ENCODE assay signal across 8 cellular contexts in genomic region chr3:154904328-154904727, GRCh38.
DNase-seq lines count a peak whose midpoint lies in the region; ATAC-seq and TF ChIP-seq lines count a peak whose summit lies in the region.

No MANE protein-coding gene starts in this region.

- H3K9ac ChIP-seq in SK-N-SH: no peak overlapping the region

- H3K27me3 ChIP-seq in GM23338 (ENCODE audit: insufficient read depth) (no peaks in the 10 kb centered on the region), SK-N-SH (ENCODE audit: insufficient read depth) (no peaks in the 10 kb centered on the region)

- peak; percentile 63 to 68 for TF ChIP-seq CTCF in GM23338 (conservative IDR thresholded peaks at IDR 0.05; ENCODE audit: low read depth in 2 of 2)
- TF ChIP-seq CTCF in SK-N-SH (IDR thresholded peaks at IDR 0.05): peak; percentile 58
- TF ChIP-seq CTCF in natural killer cell (IDR thresholded peaks at IDR 0.05): no peak

- H3K27ac ChIP-seq in GM23338 (ENCODE audit: low read depth) (no peak overlapping the region), SK-N-SH (ENCODE audit: low read depth in 2 of 2, low read length in 1 of 2) (peak overlapping the region in 1 of 2 experiments; percentile 22; a peak in 1 of 4 replicates), substantia nigra (ENCODE audit: low read depth, low read length, poor library complexity, severe bottlenecking) (no peak overlapping the region)

- CTCF ChIA-PET in SK-N-SH (lab: Yijun Ruan, JAX): interaction anchor here (1.1 to 3.0 kb wide), 3 partner anchors 27 to 798 kb away, joined by 3 to 24 read pairs (median 4); no protein-coding TSS in a partner anchor

- no peak overlapping the region for H3K4me3 ChIP-seq in GM23338
- H3K4me3 ChIP-seq in SK-N-SH (ENCODE audit: low read depth in 2 of 2, low read length in 1 of 2): no peak overlapping the region

- H3K9me2 ChIP-seq in GM23338 (ENCODE audit: insufficient read depth) (no peaks in the 10 kb centered on the region), SK-N-SH (no peaks in the 10 kb centered on the region)

- H2AFZ ChIP-seq in GM23338: no peak overlapping the region; the same call in 1 of the 2 replicates
- no peak overlapping the region for H2AFZ ChIP-seq in SK-N-SH (ENCODE audit: low read depth)

- H3K4me1 Mint-ChIP-seq in GM23338 (peaks cover 4% of the 10 kb centered on the region; the same call in 2 of the 3 replicates), natural killer cell (no peaks in the 10 kb centered on the region)

- peak; percentile 53 for TF ChIP-seq RAD21 in SK-N-SH (IDR thresholded peaks at IDR 0.05; ENCODE audit: low read length)

- no peak overlapping the region for H3K4me3 Mint-ChIP-seq in GM23338
- H3K4me3 Mint-ChIP-seq in natural killer cell: no peak overlapping the region

- H4K20me1 ChIP-seq in GM23338 (replicated peaks; ENCODE audit: insufficient read depth): no peaks in the 10 kb centered on the region
- no peaks in the 10 kb centered on the region for H4K20me1 ChIP-seq in SK-N-SH (ENCODE audit: insufficient read depth)

- H3K9me3 Mint-ChIP-seq in GM23338 (peaks cover under 1% of the 10 kb centered on the region; the same call in 1 of the 3 replicates), natural killer cell (peaks cover 4 to 9% of the 10 kb centered on the region in 2 donors)

- no peak overlapping the region for H3K4me2 ChIP-seq in GM23338
- no peak overlapping the region for H3K4me2 ChIP-seq in SK-N-SH

- WGBS in SK-N-SH (ENCODE audit: low lambda C conversion rate): 8% methylated on average over 2 of the region's 2 CpGs

- H3K27me3 Mint-ChIP-seq in GM23338 (ENCODE audit: insufficient read depth, low read depth, poor library complexity) (no peaks in the 10 kb centered on the region), natural killer cell (ENCODE audit: low read depth in 2 of 2) (no peaks in the 10 kb centered on the region)

- DNase-seq in AML-193 (lab: John Stamatoyannopoulos, UW) (peak; percentile 24 to 30), GM23338 (ENCODE audit: low spot score) (peak; percentile 78), SK-N-SH (peak; percentile 26), iPS-NIHi11 (ENCODE audit: low spot score) (peak; percentile 47), natural killer cell (no peak), GM19240 (ENCODE audit: insufficient read length, low spot score) (no peak), substantia nigra (lab: John Stamatoyannopoulos, UW) (no peak)

- H3K36me3 Mint-ChIP-seq in GM23338 (ENCODE audit: low read depth): no peaks in the 10 kb centered on the region
- no peaks in the 10 kb centered on the region for H3K36me3 Mint-ChIP-seq in natural killer cell

- POLR2A ChIA-PET in SK-N-SH (lab: Yijun Ruan, JAX): no interaction called here

- H3F3A ChIP-seq in GM23338 (replicated peaks; ENCODE audit: low read depth) (no peaks in the 10 kb centered on the region), SK-N-SH (replicated peaks; ENCODE audit: insufficient read depth) (peaks cover 17% of the 10 kb centered on the region)

- H3K36me3 ChIP-seq in GM23338 (ENCODE audit: insufficient read depth): no peaks in the 10 kb centered on the region
- no peaks in the 10 kb centered on the region for H3K36me3 ChIP-seq in SK-N-SH (replicated peaks in 1 of 2; ENCODE audit: control insufficient read depth in 1 of 2, insufficient read depth in 2 of 2, low read length in 1 of 2)

- no peaks in the 10 kb centered on the region for H3K79me2 ChIP-seq in GM23338 (replicated peaks; ENCODE audit: insufficient read depth)
- H3K79me2 ChIP-seq in SK-N-SH (ENCODE audit: insufficient read depth): no peaks in the 10 kb centered on the region

- H3K27ac Mint-ChIP-seq in GM23338 (no peak overlapping the region), natural killer cell (no peak overlapping the region)

- no peaks in the 10 kb centered on the region for H3K9me3 ChIP-seq in SK-N-SH

- ATAC-seq in GM23338 (peak; percentile 97), GM21619 (IDR thresholded peaks at IDR 0.05; ENCODE audit: unreplicated experiment) (no peak), natural killer cell (no peak)

- intact Hi-C loops in natural killer cell (cut with micrococcal nuclease): no loop called here

- no peak for TF ChIP-seq EP300 in SK-N-SH (IDR thresholded peaks at IDR 0.05; ENCODE audit: borderline replicate concordance in 1 of 2, low read depth in 1 of 2, low read length in 1 of 2)

- no peaks in the 10 kb centered on the region for H3K4me1 ChIP-seq in GM23338 (ENCODE audit: insufficient read depth)
- H3K4me1 ChIP-seq in SK-N-SH (ENCODE audit: control insufficient read depth in 1 of 2, insufficient read depth in 2 of 2, low read depth in 1 of 2, low read length in 1 of 2): no peaks in the 10 kb centered on the region; a peak in 1 of 4 replicates

TF ChIP-seq in GM23338, 12 proteins besides CTCF, POLR2A, EP300 and RAD21 (continues in another document):
- TF ChIP-seq JUNB (IDR thresholded peaks at IDR 0.05; ENCODE audit: unreplicated experiment): no peak
- TF ChIP-seq CREB1 (CRISPR knock-in tag; IDR thresholded peaks at IDR 0.05; ENCODE audit: low read depth): no peak
- no peak for TF ChIP-seq NANOG (IDR thresholded peaks at IDR 0.05; ENCODE audit: borderline replicate concordance)

TF ChIP-seq in SK-N-SH, 30 proteins besides CTCF, POLR2A, EP300 and RAD21:
- TF ChIP-seq ELF1 (IDR thresholded peaks at IDR 0.05) (0 out of 2 replicates have a peak, but pooled peaks have one; percentile 21), SMC3 (IDR thresholded peaks at IDR 0.05; ENCODE audit: low read depth, low read length) (peak; percentile 45), GATA2 (CRISPR knock-in tag; IDR thresholded peaks at IDR 0.05) (no peak)

Comparison
In these comparisons a context has a peak if more than half of its experiments do, and no peak if none do; other contexts are left out.
1. DNase-seq: peak in AML-193 (2 of 2), GM23338 (single experiment), SK-N-SH (single experiment) and iPS-NIHi11 (single experiment); none in natural killer cell (single experiment), GM19240 (single experiment) and substantia nigra (0 of 49).